ENCODE assay signal across 1 cellular context in the genomic region with DNA sequence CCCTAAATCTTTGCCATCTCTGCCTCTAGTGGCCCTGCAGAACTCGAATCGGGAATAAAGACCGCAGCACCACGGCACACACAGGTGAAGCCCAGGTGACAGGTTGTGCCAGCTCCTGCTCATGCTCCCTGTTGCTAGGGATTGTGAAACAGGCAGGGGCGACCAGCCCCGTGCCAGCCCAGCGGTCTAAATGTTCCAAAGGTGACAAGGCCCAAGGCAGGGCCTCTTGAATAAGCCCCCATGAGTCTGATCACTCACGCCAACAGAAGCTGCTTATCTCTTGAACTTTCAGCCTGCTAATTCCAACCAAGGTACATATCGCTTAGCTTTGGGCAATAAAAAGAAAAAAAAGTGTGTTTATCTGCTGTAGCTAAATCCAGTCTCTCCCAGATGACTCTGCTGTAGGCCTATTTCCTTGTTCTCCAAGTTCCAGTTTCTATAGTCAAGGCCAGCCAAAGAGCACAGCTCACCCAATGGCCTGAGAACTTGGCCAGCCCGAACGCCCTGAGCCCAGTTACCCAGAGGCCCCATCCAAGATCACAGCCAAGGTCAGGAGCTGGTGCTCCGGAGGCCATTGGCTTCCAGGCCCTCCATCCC.
A peak's percentile ranks its signal among the peaks of the same experiment; 100 is the strongest.
TF ChIP-seq lines count a peak whose summit lies in the region.

No MANE protein-coding gene starts in this region.

TF ChIP-seq in liver, 16 proteins besides CTCF, POLR2A, EP300 and RAD21 (continued from another document):
- TF ChIP-seq, protein P1, sequence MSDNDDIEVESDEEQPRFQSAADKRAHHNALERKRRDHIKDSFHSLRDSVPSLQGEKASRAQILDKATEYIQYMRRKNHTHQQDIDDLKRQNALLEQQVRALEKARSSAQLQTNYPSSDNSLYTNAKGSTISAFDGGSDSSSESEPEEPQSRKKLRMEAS (IDR thresholded peaks at IDR 0.05): peak; percentile 84
- TF ChIP-seq REST (IDR thresholded peaks at IDR 0.05) (peak; percentile 68), RXRA (IDR thresholded peaks at IDR 0.05) (peak; percentile 77 to 91), NR2F2 (IDR thresholded peaks at IDR 0.05) (peak; percentile 86), SP1 (IDR thresholded peaks at IDR 0.05) (peak; percentile 87), FOXA2 (IDR thresholded peaks at IDR 0.05) (peak; percentile 40), GABPA (IDR thresholded peaks at IDR 0.05 in 1 of 2, conservative IDR thresholded peaks at IDR 0.05 in 1 of 2) (peak in 1 of 2 donors; percentile 22), JUND (IDR thresholded peaks at IDR 0.05) (peak; percentile 26 to 61), HNF4G (IDR thresholded peaks at IDR 0.05) (no peak), EGR1 (IDR thresholded peaks at IDR 0.05; ENCODE audit: low read depth in 2 of 2) (peak in 1 of 2 donors; percentile 46), FOXA1 (IDR thresholded peaks at IDR 0.05) (no peak)
- TF ChIP-seq, protein P2, sequence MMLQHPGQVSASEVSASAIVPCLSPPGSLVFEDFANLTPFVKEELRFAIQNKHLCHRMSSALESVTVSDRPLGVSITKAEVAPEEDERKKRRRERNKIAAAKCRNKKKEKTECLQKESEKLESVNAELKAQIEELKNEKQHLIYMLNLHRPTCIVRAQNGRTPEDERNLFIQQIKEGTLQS (IDR thresholded peaks at IDR 0.05): no peak
